Comparison of ENCODE assay signal across 1 cellular context in the genomic region with DNA sequence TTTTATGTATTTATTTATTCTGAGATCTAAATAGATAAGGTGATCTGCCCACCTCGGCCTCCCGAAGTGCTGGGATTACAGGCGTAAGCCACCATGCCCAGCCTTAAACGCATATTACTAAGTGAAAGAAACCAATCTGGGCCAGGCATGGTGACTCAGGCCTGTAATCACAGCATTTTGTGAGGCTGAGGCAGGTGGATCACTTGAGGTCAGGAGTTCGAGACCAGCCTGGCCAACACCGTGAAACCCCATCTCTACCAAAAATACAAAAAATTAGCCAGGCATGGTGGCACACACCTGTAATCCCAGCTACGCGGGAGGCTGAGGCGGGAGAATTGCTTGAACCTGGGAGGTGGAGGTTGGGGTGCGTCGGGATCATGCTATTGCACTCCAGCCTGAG.
TF ChIP-seq lines count a peak whose summit lies in the region.

No MANE protein-coding gene starts in this region.

TF ChIP-seq in K562, 482 proteins besides CTCF, POLR2A, EP300 and RAD21:
- peak; percentile 66 to 67; a peak in 3 of 4 replicates for TF ChIP-seq KDM1A (IDR thresholded peaks at IDR 0.05)
TF ChIP-seq in K562: peak in this region for 1; not testable (repeated sequence) for 481.
